Comparison of ENCODE assay signal across 24 cellular contexts in genomic region chr12:96321941-96322340, GRCh38.
"Had no signal": no experiment of that assay in that cellular context is flagged by ENCODE, and none has a peak within 500 bp of the region (broad histone marks: within the 10 kb centered on the region; RNA-seq: fewer than 3 reads in every experiment).

No MANE protein-coding gene starts in this region.

- H3K4me3 ChIP-seq: dorsolateral prefrontal cortex, gastrocnemius medialis, lower lobe of right lung, pancreas, right lobe of liver, suprapubic skin, transverse colon, upper lobe of right lung, uterus had no signal

- H3K27ac Mint-ChIP-seq: stimulated activated naive CD8-positive, alpha-beta T cell treated with anti-CD3 and anti-CD28 coated beads, Interleukin-15, amount 100 ng/mL, for 72 hours had no signal

- H3K27ac ChIP-seq: epithelial cell of prostate, gastrocnemius medialis, lower lobe of right lung, neutrophil, pancreas, right lobe of liver, suprapubic skin, transverse colon, upper lobe of right lung, uterus had no signal

- H3K9me3 Mint-ChIP-seq: stimulated activated naive CD8-positive, alpha-beta T cell treated with anti-CD3 and anti-CD28 coated beads, Interleukin-15, amount 100 ng/mL, for 72 hours had no signal

- H3K4me3 Mint-ChIP-seq: naive thymus-derived CD8-positive, alpha-beta T cell; neural crest cell; stimulated activated naive CD8-positive, alpha-beta T cell treated with anti-CD3 and anti-CD28 coated beads, Interleukin-15, amount 100 ng/mL, for 72 hours had no signal

- DNase-seq: dorsolateral prefrontal cortex; effector CD4-positive, alpha-beta T cell; foreskin fibroblast; gastrocnemius medialis; head of caudate nucleus; left ventricle myocardium superior; lower lobe of right lung; naive thymus-derived CD8-positive, alpha-beta T cell; pancreas; right lobe of liver; small intestine; stimulated activated CD4-positive, alpha-beta T cell treated with anti-CD3 and anti-CD28 coated beads, Interleukin-15, amount 100 ng/mL, for 24 hours; stimulated activated CD4-positive, alpha-beta T cell treated with anti-CD3 and anti-CD28 coated beads, Interleukin-2, amount 100 ng/mL, for 48 hours; stimulated activated naive CD4-positive, alpha-beta T cell; stimulated activated naive CD8-positive, alpha-beta T cell treated with anti-CD3 and anti-CD28 coated beads, Interleukin-15, amount 100 ng/mL, for 72 hours; transverse colon; upper lobe of right lung; uterus had no signal

- H3K27me3 Mint-ChIP-seq: naive thymus-derived CD8-positive, alpha-beta T cell; stimulated activated naive CD8-positive, alpha-beta T cell treated with anti-CD3 and anti-CD28 coated beads, Interleukin-15, amount 100 ng/mL, for 72 hours had no signal

- ATAC-seq: esophagus mucosa; gastrocnemius medialis; left ventricle myocardium superior; lower lobe of right lung; naive thymus-derived CD8-positive, alpha-beta T cell; pancreas; right lobe of liver; stimulated activated naive CD8-positive, alpha-beta T cell treated with anti-CD3 and anti-CD28 coated beads, Interleukin-15, amount 100 ng/mL, for 72 hours; upper lobe of right lung had no signal

- H3K9me3 ChIP-seq: gastrocnemius medialis, lower lobe of right lung, neutrophil, pancreas, right lobe of liver, suprapubic skin, transverse colon, upper lobe of right lung, uterus had no signal

- H3K27me3 ChIP-seq: dorsolateral prefrontal cortex, gastrocnemius medialis, neutrophil, pancreas, right lobe of liver, suprapubic skin, transverse colon, upper lobe of right lung, uterus had no signal

- FAIRE-seq: keratinocyte, pancreas, small intestine had no signal

- H3K4me1 Mint-ChIP-seq: neural crest cell had no signal

- H3K4me1 ChIP-seq: lower lobe of right lung, pancreas, right lobe of liver, suprapubic skin, upper lobe of right lung, uterus had no signal

- H3K36me3 ChIP-seq: pancreas, uterus had no signal
